ENCODE assay signal across 8 cellular contexts in the genomic region with DNA sequence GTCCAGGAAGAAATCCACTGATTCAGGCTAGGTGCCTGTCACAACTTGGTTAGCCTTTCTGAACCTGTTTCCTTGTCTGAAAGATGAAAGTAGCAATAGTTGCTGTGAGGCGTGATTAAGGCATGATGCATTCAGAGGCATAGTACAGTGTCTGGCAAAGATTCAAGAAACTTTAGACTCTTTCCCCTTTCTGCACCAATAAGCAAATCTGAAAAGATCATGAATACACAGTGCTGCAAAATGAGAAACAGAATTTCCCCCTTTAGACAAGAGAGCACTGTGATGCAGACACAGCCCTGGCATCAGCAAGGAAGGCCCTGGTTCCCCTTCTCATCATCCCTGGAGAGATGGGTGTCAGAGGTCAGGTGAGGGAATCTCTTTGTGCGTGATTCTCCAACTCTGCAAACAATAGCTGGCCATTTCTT. TPM values are rescaled to one million over a fixed set of nuclear protein-coding genes. Genes with fewer than 3 reads are reported as not detected.
A peak's percentile ranks its signal among the peaks of the same experiment; 100 is the strongest.
DNase-seq lines count a peak whose midpoint lies in the region; ATAC-seq, FAIRE-seq and TF ChIP-seq lines count a peak whose summit lies in the region.

No MANE protein-coding gene starts in this region.

- peaks cover 44% of the 10 kb centered on the region for H3K36me3 Mint-ChIP-seq in activated T-helper 17 cell treated with anti-CD3 and anti-CD28 coated beads, Interleukin-2, amount 50 U/mL, for 72 hours (ENCODE audit: low read depth)
- H3K36me3 Mint-ChIP-seq in memory B cell = peaks cover 14% of the 10 kb centered on the region

- H3K9me3 ChIP-seq in ovary = no peaks in the 10 kb centered on the region

- H3K27ac Mint-ChIP-seq in activated T-helper 17 cell treated with anti-CD3 and anti-CD28 coated beads, Interleukin-2, amount 50 U/mL, for 72 hours = peak overlapping the region; percentile 88
- H3K27ac Mint-ChIP-seq in memory B cell = peak overlapping the region; percentile 100

- H3K27me3 ChIP-seq in ovary = no peaks in the 10 kb centered on the region

- WGBS in ovary, 3 donors = 45 to 62% (median 56%) methylated on average over 2 of the region's 2 CpGs

- TF ChIP-seq POLR2A in ovary (IDR thresholded peaks at IDR 0.05) = no peak

- ATAC-seq in HG02642 (IDR thresholded peaks at IDR 0.05; ENCODE audit: poor library complexity, unreplicated experiment) = peak; percentile 63
- ATAC-seq in activated T-helper 17 cell treated with anti-CD3 and anti-CD28 coated beads, Interleukin-2, amount 50 U/mL, for 72 hours (replicated peaks) = peak; percentile 88
- ATAC-seq in memory B cell (ENCODE audit: low read depth) = peak; percentile 91

- TF ChIP-seq CTCF in GM12865 (IDR thresholded peaks at IDR 0.05; ENCODE audit: insufficient read depth, low read depth, low read length, missing control alignments) (no peak), ovary (IDR thresholded peaks at IDR 0.05) (no peak)

- H3K9me3 Mint-ChIP-seq in activated T-helper 17 cell treated with anti-CD3 and anti-CD28 coated beads, Interleukin-2, amount 50 U/mL, for 72 hours = no peaks in the 10 kb centered on the region
- H3K9me3 Mint-ChIP-seq in memory B cell = no peaks in the 10 kb centered on the region

- FAIRE-seq in frontal cortex (lab: Jason Lieb, UNC) = no peak

- H3K4me3 Mint-ChIP-seq in activated T-helper 17 cell treated with anti-CD3 and anti-CD28 coated beads, Interleukin-2, amount 50 U/mL, for 72 hours = peak overlapping the region; percentile 74
- H3K4me3 Mint-ChIP-seq in memory B cell = peak overlapping the region; percentile 76

- H3K4me3 ChIP-seq in GM12865 (ENCODE audit: low read depth, low read length) = no peak overlapping the region
- H3K4me3 ChIP-seq in ovary = no peak overlapping the region

- no peaks in the 10 kb centered on the region for H3K4me1 ChIP-seq in ovary (ENCODE audit: insufficient read depth)

- peaks cover 57% of the 10 kb centered on the region for H3K4me1 Mint-ChIP-seq in activated T-helper 17 cell treated with anti-CD3 and anti-CD28 coated beads, Interleukin-2, amount 50 U/mL, for 72 hours
- peaks cover 42% of the 10 kb centered on the region for H3K4me1 Mint-ChIP-seq in memory B cell

- no peak overlapping the region for H3K27ac ChIP-seq in ovary

- H3K36me3 ChIP-seq in ovary = no peaks in the 10 kb centered on the region

- no peaks in the 10 kb centered on the region for H3K27me3 Mint-ChIP-seq in activated T-helper 17 cell treated with anti-CD3 and anti-CD28 coated beads, Interleukin-2, amount 50 U/mL, for 72 hours
- H3K27me3 Mint-ChIP-seq in memory B cell = no peaks in the 10 kb centered on the region

- no peak for TF ChIP-seq EP300 in ovary (IDR thresholded peaks at IDR 0.05)

- DNase-seq in GM12865 (ENCODE audit: low read depth) (peak; percentile 48), memory B cell (ENCODE audit: low spot score in 2 of 2) (peak in 1 of 2 donors; percentile 69), ovary (no peak), T1000 (lab: John Stamatoyannopoulos, UW) (no peak), frontal cortex (ENCODE audit: low spot score in 2 of 2) (no peak), HT-29 (ENCODE audit: low spot score) (no peak)

- intact Hi-C loops in ovary (cut with DNase I) = no loop called here

RNA-seq across cellular contexts. Expression of a gene that starts 41.9 kb away (rescaled TPM):
- 10 to 100 TPM; 30.1 to 39.2 TPM for total RNA-seq in activated T-helper 17 cell treated with anti-CD3 and anti-CD28 coated beads, Interleukin-2, amount 50 U/mL, for 72 hours
- 10 to 100 TPM; 13.6 to 43.2 (median 20.5) TPM for total RNA-seq in ovary
- 10 to 100 TPM; 11.3 to 19.5 TPM for polyA plus RNA-seq in ovary
- 3.3 TPM for total RNA-seq in frontal cortex
- total RNA-seq in HT-29 (2014; rRNA removed; shearing (Covaris generic)) = 2.9 and 3.7 TPM in 2 replicates
